In genomic region chr7:141430426-141431142, GRCh38 we compare ENCODE assay signal across 1 cellular context.
TF ChIP-seq lines count a peak whose summit lies in the region.

No MANE protein-coding gene starts in this region.

TF ChIP-seq in GM23338, 12 proteins besides CTCF, POLR2A, EP300 and RAD21 (continued from another document):
- peak; percentile 97 for TF ChIP-seq ZNF462 (CRISPR knock-in tag; IDR thresholded peaks at IDR 0.05)
- TF ChIP-seq ZNF114 (CRISPR knock-in tag; IDR thresholded peaks at IDR 0.05) = peak; percentile 78; the same call in 1 of the 2 replicates
